ENCODE assay signal across 13 cellular contexts in genomic region chr5:177295929-177296328, GRCh38. TPM values are rescaled to one million over a fixed set of nuclear protein-coding genes. Genes with fewer than 3 reads are reported as not detected.
A peak's percentile ranks its signal among the peaks of the same experiment; 100 is the strongest.
DNase-seq lines count a peak whose midpoint lies in the region; ATAC-seq lines count a peak whose summit lies in the region.
"Had no signal": no experiment of that assay in that cellular context is flagged by ENCODE, and none has a peak within 500 bp of the region (broad histone marks: within the 10 kb centered on the region; RNA-seq: fewer than 3 reads in every experiment).

No MANE protein-coding gene starts in this region.

- no peaks in the 10 kb centered on the region for H3K9me3 ChIP-seq in CD4-positive, alpha-beta memory T cell (ENCODE audit: control insufficient read depth in 1 of 2, low read length in 2 of 2)
- no peaks in the 10 kb centered on the region for H3K9me3 ChIP-seq in KOPT-K1 (ENCODE audit: insufficient read depth, low read length, poor library complexity, severe bottlenecking)
- H3K9me3 ChIP-seq: thoracic aorta had no signal

- H3K27me3 Mint-ChIP-seq in CD4-positive, alpha-beta memory T cell: no peaks in the 10 kb centered on the region
- H3K27me3 Mint-ChIP-seq in activated naive CD8-positive, alpha-beta T cell: no peaks in the 10 kb centered on the region
- H3K27me3 Mint-ChIP-seq in natural killer cell treated with Interleukin-12 subunit alpha and Interleukin-12 subunit beta and Interleukin-15 and Interleukin-18, amount 100 ng/mL, for 72 hours: no peaks in the 10 kb centered on the region

- peaks cover 30% of the 10 kb centered on the region for H3K4me1 ChIP-seq in CD4-positive, alpha-beta memory T cell (ENCODE audit: insufficient read depth, low read length)

- H3K27ac Mint-ChIP-seq in CD4-positive, alpha-beta memory T cell: peak overlapping the region; percentile 39 to 90 (median 84)
- H3K27ac Mint-ChIP-seq in activated naive CD8-positive, alpha-beta T cell: peak overlapping the region; percentile 72
- H3K27ac Mint-ChIP-seq in natural killer cell treated with Interleukin-12 subunit alpha and Interleukin-12 subunit beta and Interleukin-15 and Interleukin-18, amount 100 ng/mL, for 72 hours: peak overlapping the region; percentile 67 to 89

- POLR2A ChIA-PET in CD4-positive, alpha-beta memory T cell (lab: Charles Lee; ENCODE audit: partially characterized antibody): interaction anchor here (1.1 kb wide), 1 partner anchor 12 kb away, joined by 3 read pairs; no protein-coding TSS in a partner anchor

- H3K27me3 ChIP-seq in CD4-positive, alpha-beta memory T cell (ENCODE audit: insufficient read depth, low read length): no peaks in the 10 kb centered on the region

- CTCF ChIA-PET in CD4-positive, alpha-beta memory T cell (lab: Charles Lee; ENCODE audit: partially characterized antibody): interaction anchor here (1.2 to 7.9 kb wide), 3 partner anchors 14 to 182 kb away, joined by 6 to 42 read pairs (median 6); no protein-coding TSS in a partner anchor

- peaks cover 47% of the 10 kb centered on the region for H3K36me3 ChIP-seq in CD4-positive, alpha-beta memory T cell (ENCODE audit: insufficient read depth, low read length)
- H3K36me3 ChIP-seq in KOPT-K1 (ENCODE audit: insufficient read depth, low read length): peaks cover 87% of the 10 kb centered on the region

- no peak overlapping the region for H3K4me3 ChIP-seq in CD4-positive, alpha-beta memory T cell (ENCODE audit: low read length in 2 of 2)
- H3K4me3 ChIP-seq: GM23248, thoracic aorta had no signal

- intact Hi-C loops in CD4-positive, alpha-beta memory T cell (cut with micrococcal nuclease): no loop called here

- peak overlapping the region in 4 of 8 donors; percentile 7 to 48 (median 28) for H3K4me3 Mint-ChIP-seq in CD4-positive, alpha-beta memory T cell
- peak overlapping the region; percentile 57 for H3K4me3 Mint-ChIP-seq in activated naive CD8-positive, alpha-beta T cell
- peak overlapping the region; percentile 43 for H3K4me3 Mint-ChIP-seq in natural killer cell treated with Interleukin-12 subunit alpha and Interleukin-12 subunit beta and Interleukin-15 and Interleukin-18, amount 100 ng/mL, for 72 hours

- H3K36me3 Mint-ChIP-seq in CD4-positive, alpha-beta memory T cell: peaks cover 40 to 60% of the 10 kb centered on the region in 2 donors
- peaks cover 7% of the 10 kb centered on the region for H3K36me3 Mint-ChIP-seq in activated naive CD8-positive, alpha-beta T cell
- H3K36me3 Mint-ChIP-seq in natural killer cell treated with Interleukin-12 subunit alpha and Interleukin-12 subunit beta and Interleukin-15 and Interleukin-18, amount 100 ng/mL, for 72 hours: peaks cover 15% of the 10 kb centered on the region

- H3K9me3 Mint-ChIP-seq in CD4-positive, alpha-beta memory T cell: peaks cover 0 to 3% (median 0%) of the 10 kb centered on the region in 8 donors
- no peaks in the 10 kb centered on the region for H3K9me3 Mint-ChIP-seq in activated naive CD8-positive, alpha-beta T cell (ENCODE audit: low read depth)
- no peaks in the 10 kb centered on the region for H3K9me3 Mint-ChIP-seq in natural killer cell treated with Interleukin-12 subunit alpha and Interleukin-12 subunit beta and Interleukin-15 and Interleukin-18, amount 100 ng/mL, for 72 hours

- no peak for DNase-seq in CD4-positive, alpha-beta memory T cell
- no peak for DNase-seq in natural killer cell treated with Interleukin-12 subunit alpha and Interleukin-12 subunit beta and Interleukin-15 and Interleukin-18, amount 100 ng/mL, for 72 hours (ENCODE audit: low spot score)
- no peak for DNase-seq in A172 (ENCODE audit: low spot score)
- DNase-seq in NCI-H2171 (lab: John Stamatoyannopoulos, UW): no peak
- DNase-seq: activated gamma-delta T cell treated with Interleukin-2 at 50 U/mL for 16 hours, GM23248, NCI-H1417 treated with DMSO at 0.1 percent for 48 hours, NCI-H524, WERI-Rb-1 had no signal

- no peak overlapping the region for H3K27ac ChIP-seq in CD4-positive, alpha-beta memory T cell (ENCODE audit: low read depth, low read length)
- H3K27ac ChIP-seq in KOPT-K1 (ENCODE audit: low read depth, low read length, poor library complexity, severe bottlenecking): peak overlapping the region; percentile 26
- H3K27ac ChIP-seq: GM23248, thoracic aorta, WERI-Rb-1 had no signal

- peak in 1 of 2 donors; percentile 45 for ATAC-seq in natural killer cell treated with Interleukin-12 subunit alpha and Interleukin-12 subunit beta and Interleukin-15 and Interleukin-18, amount 100 ng/mL, for 72 hours
- no peak for ATAC-seq in HG03196 (IDR thresholded peaks at IDR 0.05; ENCODE audit: unreplicated experiment)

- H3K4me1 Mint-ChIP-seq in CD4-positive, alpha-beta memory T cell: peaks cover 33 to 51% (median 42%) of the 10 kb centered on the region in 4 donors
- peaks cover 44% of the 10 kb centered on the region for H3K4me1 Mint-ChIP-seq in activated naive CD8-positive, alpha-beta T cell (ENCODE audit: low read depth)
- peaks cover 38 to 46% of the 10 kb centered on the region in 2 donors for H3K4me1 Mint-ChIP-seq in natural killer cell treated with Interleukin-12 subunit alpha and Interleukin-12 subunit beta and Interleukin-15 and Interleukin-18, amount 100 ng/mL, for 72 hours (ENCODE audit: low read depth in 2 of 2)

RNA-seq across cellular contexts. Expression of gene RAB24, which starts 7.6 kb away (rescaled TPM):
- 10 to 100 TPM; 19.8 to 20.5 TPM for total RNA-seq in CD4-positive, alpha-beta memory T cell
- 10 to 100 TPM; 13.3 to 16.0 TPM for polyA plus RNA-seq in CD4-positive, alpha-beta memory T cell
- 10 to 100 TPM; 44.2 to 49.8 TPM for total RNA-seq in natural killer cell treated with Interleukin-12 subunit alpha and Interleukin-12 subunit beta and Interleukin-15 and Interleukin-18, amount 100 ng/mL, for 72 hours
- total RNA-seq in A172 (2014; rRNA removed; shearing (Covaris generic)): 15.3 and 23.1 TPM in 2 replicates

RNA-seq across cellular contexts. Expression of gene PRELID1, which starts 7.7 kb away (rescaled TPM):
- 10 to 100 TPM; 70.9 to 72.1 TPM for total RNA-seq in CD4-positive, alpha-beta memory T cell
- polyA plus RNA-seq in CD4-positive, alpha-beta memory T cell: 100 to 1,000 TPM; 209 to 229 TPM
- 100 to 1,000 TPM; 310 to 360 TPM for total RNA-seq in natural killer cell treated with Interleukin-12 subunit alpha and Interleukin-12 subunit beta and Interleukin-15 and Interleukin-18, amount 100 ng/mL, for 72 hours
- total RNA-seq in A172 (2014; rRNA removed; shearing (Covaris generic)): 376 and 403 TPM in 2 replicates

RNA-seq across cellular contexts. Expression of gene MXD3, which starts 15.8 kb away (rescaled TPM):
- total RNA-seq in CD4-positive, alpha-beta memory T cell: 10 to 100 TPM; 17.3 TPM
- 1 to 10 TPM in 1 of 2 donors, under 1 TPM in 1; 0.28 to 1.2 TPM for polyA plus RNA-seq in CD4-positive, alpha-beta memory T cell
- 10 to 100 TPM; 15.0 to 24.8 TPM for total RNA-seq in natural killer cell treated with Interleukin-12 subunit alpha and Interleukin-12 subunit beta and Interleukin-15 and Interleukin-18, amount 100 ng/mL, for 72 hours
- total RNA-seq in A172 (2014; rRNA removed; shearing (Covaris generic)): 81.3 and 99.7 TPM in 2 replicates

RNA-seq across cellular contexts. Expression of gene LMAN2, which starts 55.5 kb away (rescaled TPM):
- 100 to 1,000 TPM; 114 to 123 TPM for total RNA-seq in CD4-positive, alpha-beta memory T cell
- polyA plus RNA-seq in CD4-positive, alpha-beta memory T cell: 100 to 1,000 TPM; 223 to 322 TPM
- 100 to 1,000 TPM; 136 to 150 TPM for total RNA-seq in natural killer cell treated with Interleukin-12 subunit alpha and Interleukin-12 subunit beta and Interleukin-15 and Interleukin-18, amount 100 ng/mL, for 72 hours
- 361 and 423 TPM in 2 replicates for total RNA-seq in A172 (2014; rRNA removed; shearing (Covaris generic))
